Comparison of ENCODE assay signal across 8 cellular contexts in genomic region chr10:45726703-45727420, GRCh38. TPM values are rescaled to one million over a fixed set of nuclear protein-coding genes. Genes with fewer than 3 reads are reported as not detected.
A peak's percentile ranks its signal among the peaks of the same experiment; 100 is the strongest.
DNase-seq lines count a peak whose midpoint lies in the region; ATAC-seq and TF ChIP-seq lines count a peak whose summit lies in the region.
"Not testable (repeated sequence)": the region's sequence is repeated elsewhere in the genome, so short reads cannot be mapped to it uniquely, and the experiment has no call there.

WASHC2C (plus strand) TSS chr10:45727266; CDS start chr10:45727318, 52 bp downstream.

- not testable (repeated sequence) for DNase-seq in AG04449 (ENCODE audit: low read depth, low spot score)
- peak; percentile 2 for DNase-seq in NCI-H345 treated with DMSO at 0.1 percent for 48 hours (lab: John Stamatoyannopoulos, UW; ENCODE audit: unreplicated experiment)
- peak; percentile 88 for DNase-seq in activated CD4-positive, CD25-positive, alpha-beta regulatory T cell treated with anti-CD3 and anti-CD28 coated beads, Interleukin-2, amount 50 U/mL, for 16 hours (ENCODE audit: low read depth, low spot score)
- DNase-seq in cardiac fibroblast (ENCODE audit: low read depth in 2 of 2) = peak; percentile 56 to 93

- TF ChIP-seq POLR2A in GM18951 (IDR thresholded peaks at IDR 0.05; ENCODE audit: extremely low read depth, insufficient read depth, insufficient read length) = peak; percentile 75

- H3K4me1 ChIP-seq in iPS-20b (ENCODE audit: insufficient read depth, low read length); skeletal muscle tissue (ENCODE audit: control insufficient read depth in 3 of 3, insufficient read depth in 3 of 3, low read length in 3 of 3): not testable (repeated sequence)

- H3K9ac ChIP-seq in iPS-20b (ENCODE audit: low read depth, low read length) = peak within 1 kb of the TSS; percentile 61; the same call in 1 of the 2 replicates
- H3K9ac ChIP-seq in skeletal muscle tissue (ENCODE audit: low read depth in 1 of 3, low read length in 3 of 3) = peak within 1 kb of the TSS; percentile 51 to 88 (median 73)

- CTCF ChIA-PET in AG04449 (lab: Yijun Ruan, JAX) = not testable (repeated sequence)

- peak; percentile 88 for ATAC-seq in HG03139 (IDR thresholded peaks at IDR 0.05; ENCODE audit: unreplicated experiment)

- not testable (repeated sequence) for H3K27me3 ChIP-seq in iPS-20b (ENCODE audit: insufficient read depth, low read length); skeletal muscle tissue (ENCODE audit: control insufficient read depth in 3 of 3, insufficient read depth in 3 of 3, low read length in 3 of 3)

- not testable (repeated sequence) for H3K27ac ChIP-seq in iPS-20b (ENCODE audit: low read length)
- H3K27ac ChIP-seq in skeletal muscle tissue (ENCODE audit: low read depth, low read length) = peak within 1 kb of the TSS; percentile 56

- POLR2A ChIA-PET in AG04449 (lab: Yijun Ruan, JAX) = not testable (repeated sequence)

- TF ChIP-seq CTCF in AG04449 (IDR thresholded peaks at IDR 0.05; ENCODE audit: insufficient read depth, low read length, missing control alignments); cardiac fibroblast (IDR thresholded peaks at IDR 0.05; ENCODE audit: low read depth, low read length): not testable (repeated sequence)

- in situ Hi-C loops in GM18951 (cut with MboI; ENCODE audit: low sequenced_read_pairs, unreplicated experiment) = not testable (repeated sequence)

- H3K4me3 ChIP-seq in AG04449 (ENCODE audit: low read depth, low read length) (peak within 1 kb of the TSS; percentile 66), cardiac fibroblast (replicated peaks in 1 of 2; ENCODE audit: low read depth in 2 of 2, low read length in 2 of 2) (peak within 1 kb of the TSS; percentile 53 to 69), iPS-20b (ENCODE audit: low read length) (peak within 1 kb of the TSS; percentile 65; the same call in 1 of the 2 replicates), skeletal muscle tissue (ENCODE audit: low read length in 3 of 3) (peak within 1 kb of the TSS; percentile 71 to 81 (median 74))

- H3K36me3 ChIP-seq in iPS-20b (ENCODE audit: insufficient read depth, low read depth, low read length); skeletal muscle tissue (ENCODE audit: control insufficient read depth in 3 of 3, insufficient read depth in 3 of 3, low read length in 3 of 3): not testable (repeated sequence)

- H3K9me3 ChIP-seq in iPS-20b (ENCODE audit: insufficient read depth, low read depth, low read length); skeletal muscle tissue (ENCODE audit: control insufficient read depth in 3 of 3, low read length in 3 of 3): not testable (repeated sequence)

RNA-seq across cellular contexts. Expression of gene WASHC2C, which starts in this region (rescaled TPM):
- 16.2 TPM for total RNA-seq in skeletal muscle tissue
